ENCODE assay signal across 23 cellular contexts in genomic region chr22:35292786-35293185, GRCh38. TPM values are rescaled to one million over a fixed set of nuclear protein-coding genes. Genes with fewer than 3 reads are reported as not detected.
DNase-seq lines count a peak whose midpoint lies in the region; ATAC-seq and TF ChIP-seq lines count a peak whose summit lies in the region.
"Had no signal": no experiment of that assay in that cellular context is flagged by ENCODE, and none has a peak within 500 bp of the region (broad histone marks: within the 10 kb centered on the region; RNA-seq: fewer than 3 reads in every experiment).

No MANE protein-coding gene starts in this region.

- H2BK5ac ChIP-seq in IMR-90 (ENCODE audit: low read depth, low read length, poor library complexity, severe bottlenecking) (no peak overlapping the region), mesenchymal stem cell (ENCODE audit: low read depth, low read length, poor library complexity, severe bottlenecking) (no peak overlapping the region)

- H3K27me3 ChIP-seq in IMR-90 (ENCODE audit: control insufficient read depth, insufficient read depth, low read length): no peaks in the 10 kb centered on the region
- H3K27me3 ChIP-seq in mesenchymal stem cell (ENCODE audit: control insufficient read depth in 1 of 2, insufficient read depth in 1 of 2, low read length in 2 of 2): no peaks in the 10 kb centered on the region
- H3K27me3 ChIP-seq: BLaER1, SJSA1 had no signal

- H2BK12ac ChIP-seq in mesenchymal stem cell (ENCODE audit: low read length in 2 of 2): no peak overlapping the region

- H3K27ac ChIP-seq in IMR-90 (ENCODE audit: insufficient read depth, low read length): no peak overlapping the region
- peak overlapping the region; percentile 34 for H3K27ac ChIP-seq in angular gyrus (ENCODE audit: low read depth, low read length)
- H3K27ac ChIP-seq in mesenchymal stem cell (ENCODE audit: low read length, poor library complexity, severe bottlenecking): peak overlapping the region; percentile 13
- H3K27ac ChIP-seq: BLaER1, SJSA1 had no signal

- no peak for DNase-seq in IMR-90
- DNase-seq in mesenchymal stem cell: no peak
- DNase-seq in stimulated activated naive B cell treated with anti-CD40 and anti-IgM and Interleukin-4, amounts not matched to agents 10 μg/mL and 1 μg/mL and 100 μg/mL, for 72 hours: no peak
- DNase-seq in NCI-H1436 treated with DMSO at 0.1 percent for 48 hours (lab: John Stamatoyannopoulos, UW): no peak
- no peak for DNase-seq in NCI-H82 treated with DMSO at 0.1 percent for 48 hours (lab: John Stamatoyannopoulos, UW; ENCODE audit: unreplicated experiment)
- DNase-seq: CD4-positive, CD25-positive, alpha-beta regulatory T cell; DMS153; DND-41; Karpas-422; NCI-H1105; NCI-H146; NCI-H1930; NCI-H2107; NCI-H524; NCI-H774; NK-92 treated with Interleukin-12 subunit alpha and Interleukin-12 subunit beta, amount 100 ng/mL, for 24 hours; PC-3; Right ventricle myocardium superior; RPMI8226 had no signal

- H4K8ac ChIP-seq in IMR-90 (ENCODE audit: low read depth in 2 of 2, low read length in 2 of 2): no peak overlapping the region
- H4K8ac ChIP-seq in mesenchymal stem cell (ENCODE audit: low read length): no peak overlapping the region

- no peak overlapping the region for H2AK5ac ChIP-seq in IMR-90 (ENCODE audit: low read depth, low read length)
- no peak overlapping the region for H2AK5ac ChIP-seq in mesenchymal stem cell (ENCODE audit: low read length, severe bottlenecking)

- no TSS peak for BruUV-seq in IMR-90 (replicated peaks; lab: Mats Ljungman, UMichigan)

- no peaks in the 10 kb centered on the region for H3K4me1 ChIP-seq in IMR-90 (ENCODE audit: control insufficient read depth, insufficient read depth, low read length)
- H3K4me1 ChIP-seq in mesenchymal stem cell (ENCODE audit: control insufficient read depth, insufficient read depth, low read depth, low read length): peaks cover 2% of the 10 kb centered on the region
- H3K4me1 ChIP-seq: SJSA1 had no signal

- no peak overlapping the region for H2BK15ac ChIP-seq in IMR-90 (ENCODE audit: low read depth, low read length)
- no peak overlapping the region for H2BK15ac ChIP-seq in mesenchymal stem cell (ENCODE audit: low read depth, poor library complexity, severe bottlenecking)

- H4K20me1 ChIP-seq in IMR-90 (ENCODE audit: insufficient read depth, low read length): no peaks in the 10 kb centered on the region
- H4K20me1 ChIP-seq: BLaER1 had no signal

- no peaks in the 10 kb centered on the region for H3K27me3 Mint-ChIP-seq in stimulated activated naive B cell treated with anti-CD40 and anti-IgM and Interleukin-4, amounts not matched to agents 10 μg/mL and 1 μg/mL and 100 μg/mL, for 72 hours
- H3K27me3 Mint-ChIP-seq: CD4-positive, CD25-positive, alpha-beta regulatory T cell had no signal

- H3K9me3 ChIP-seq in IMR-90 (ENCODE audit: control insufficient read depth, insufficient read depth, low read length): no peaks in the 10 kb centered on the region
- no peaks in the 10 kb centered on the region for H3K9me3 ChIP-seq in mesenchymal stem cell (ENCODE audit: control insufficient read depth, low read length)
- H3K9me3 ChIP-seq: BLaER1, SJSA1 had no signal

- TF ChIP-seq CTCF in IMR-90 (conservative IDR thresholded peaks at IDR 0.05; ENCODE audit: low read depth, low read length): no peak

- no peaks in the 10 kb centered on the region for H3K9me1 ChIP-seq in IMR-90 (ENCODE audit: insufficient read depth, low read length)

- intact Hi-C loops in IMR-90 (cut with micrococcal nuclease): no loop called here

- no peak overlapping the region for H2BK20ac ChIP-seq in IMR-90 (ENCODE audit: low read depth, low read length)

- POLR2A ChIA-PET in IMR-90 (lab: Charles Lee; ENCODE audit: unreplicated experiment): no interaction called here

- H3K9ac ChIP-seq in IMR-90 (ENCODE audit: low read depth, low read length) (no peak overlapping the region), mesenchymal stem cell (ENCODE audit: low read length) (no peak overlapping the region)
- H3K9ac ChIP-seq: BLaER1 had no signal

- H3K4ac ChIP-seq in IMR-90 (ENCODE audit: low read depth, low read length): no peak overlapping the region
- H3K4ac ChIP-seq in mesenchymal stem cell (ENCODE audit: low read depth in 1 of 2, low read length in 2 of 2): no peak overlapping the region

- no peak overlapping the region for H3K56ac ChIP-seq in IMR-90 (ENCODE audit: extremely low read depth, insufficient read depth, low read length)

- H2AK9ac ChIP-seq in IMR-90 (replicated peaks; ENCODE audit: low read depth, low read length, poor library complexity): no peak overlapping the region

- peak overlapping the region; percentile 31 for H3K27ac Mint-ChIP-seq in stimulated activated naive B cell treated with anti-CD40 and anti-IgM and Interleukin-4, amounts not matched to agents 10 μg/mL and 1 μg/mL and 100 μg/mL, for 72 hours
- H3K27ac Mint-ChIP-seq: CD4-positive, CD25-positive, alpha-beta regulatory T cell had no signal

- H3K4me2 ChIP-seq in IMR-90 (ENCODE audit: low read depth, low read length): no peak overlapping the region
- H3K4me2 ChIP-seq in mesenchymal stem cell (ENCODE audit: low read length, poor library complexity, severe bottlenecking): no peak overlapping the region
- H3K4me2 ChIP-seq: BLaER1 had no signal

- H3K9me3 Mint-ChIP-seq in stimulated activated naive B cell treated with anti-CD40 and anti-IgM and Interleukin-4, amounts not matched to agents 10 μg/mL and 1 μg/mL and 100 μg/mL, for 72 hours: no peaks in the 10 kb centered on the region
- H3K9me3 Mint-ChIP-seq: CD4-positive, CD25-positive, alpha-beta regulatory T cell had no signal

- WGBS in IMR-90 (ENCODE audit: extremely low coverage in 2 of 2, insufficient read length in 1 of 2), 2 experiments: no CpG with 5 or more reads among the region's 3 CpGs
- WGBS in mesenchymal stem cell: 96% methylated on average over 2 of the region's 3 CpGs

- H3K36me3 Mint-ChIP-seq in stimulated activated naive B cell treated with anti-CD40 and anti-IgM and Interleukin-4, amounts not matched to agents 10 μg/mL and 1 μg/mL and 100 μg/mL, for 72 hours: peaks cover 26 to 45% of the 10 kb centered on the region in 2 donors

- in situ Hi-C loops in IMR-90 (cut with MboI; ENCODE audit: low sequenced_read_pairs): no loop called here

- no peak overlapping the region for H3K14ac ChIP-seq in IMR-90 (replicated peaks; ENCODE audit: low read depth, low read length)
- H3K14ac ChIP-seq in mesenchymal stem cell (ENCODE audit: low read length in 2 of 2): no peak overlapping the region

- CTCF ChIA-PET in IMR-90 (lab: Yijun Ruan, JAX): no interaction called here

- dilution Hi-C loops in IMR-90 (cut with HindIII; ENCODE audit: low sequenced_read_pairs, unreplicated experiment): no loop called here

- H2BK120ac ChIP-seq in IMR-90 (ENCODE audit: low read depth, low read length) (no peak overlapping the region), mesenchymal stem cell (ENCODE audit: low read depth, low read length) (no peak overlapping the region)

- no peak overlapping the region for H4K5ac ChIP-seq in IMR-90 (ENCODE audit: low read depth, low read length)

- H3K4me3 ChIP-seq in IMR-90 (ENCODE audit: insufficient read depth, low read depth, low read length) (no peak overlapping the region), mesenchymal stem cell (ENCODE audit: insufficient read depth in 1 of 2, low read depth in 1 of 2, low read length in 2 of 2) (no peak overlapping the region)
- H3K4me3 ChIP-seq: BLaER1, SJSA1 had no signal

- ATAC-seq in IMR-90 (ENCODE audit: low read depth) (peak; percentile 59), HG02852 (IDR thresholded peaks at IDR 0.05; ENCODE audit: unreplicated experiment) (no peak)
- ATAC-seq in stimulated activated naive B cell treated with anti-CD40 and anti-IgM and Interleukin-4, amounts not matched to agents 10 μg/mL and 1 μg/mL and 100 μg/mL, for 72 hours (replicated peaks): no peak
- ATAC-seq: PC-3 had no signal

- H3K79me1 ChIP-seq in IMR-90 (ENCODE audit: low read depth in 1 of 2, low read length in 2 of 2): 0 out of 4 replicates have a peak, but pooled peaks cover 0 to 3% of the 10 kb centered on the region in 2 experiments
- peaks cover 4% of the 10 kb centered on the region for H3K79me1 ChIP-seq in mesenchymal stem cell (replicated peaks; ENCODE audit: low read length, poor library complexity, severe bottlenecking)

- H2AFZ ChIP-seq in IMR-90 (replicated peaks; ENCODE audit: low read length, poor library complexity) (no peak overlapping the region), mesenchymal stem cell (ENCODE audit: low read depth, low read length) (no peak overlapping the region)

- peaks cover 36% of the 10 kb centered on the region for H3K36me3 ChIP-seq in IMR-90 (ENCODE audit: control insufficient read depth, insufficient read depth, low read length)
- H3K36me3 ChIP-seq in mesenchymal stem cell (ENCODE audit: control insufficient read depth in 1 of 2, insufficient read depth in 2 of 2, low read depth in 1 of 2, low read length in 2 of 2): peaks cover 20 to 80% of the 10 kb centered on the region in 2 experiments

- no peak for TF ChIP-seq POLR2A in IMR-90 (IDR thresholded peaks at IDR 0.05; ENCODE audit: low read depth, low read length)

- H3K23ac ChIP-seq in IMR-90 (ENCODE audit: low read depth, low read length): no peak overlapping the region
- no peak overlapping the region for H3K23ac ChIP-seq in mesenchymal stem cell (ENCODE audit: low read length in 2 of 2)

- peaks cover 0 to under 1% of the 10 kb centered on the region in 2 donors for H3K4me1 Mint-ChIP-seq in stimulated activated naive B cell treated with anti-CD40 and anti-IgM and Interleukin-4, amounts not matched to agents 10 μg/mL and 1 μg/mL and 100 μg/mL, for 72 hours

- TF ChIP-seq RAD21 in IMR-90 (IDR thresholded peaks at IDR 0.05; ENCODE audit: low read length): no peak

- no peak overlapping the region for H4K91ac ChIP-seq in IMR-90 (ENCODE audit: insufficient read depth, low read depth, low read length)
- H4K91ac ChIP-seq in mesenchymal stem cell (ENCODE audit: low read length): no peak overlapping the region

- H3K4me3 Mint-ChIP-seq in stimulated activated naive B cell treated with anti-CD40 and anti-IgM and Interleukin-4, amounts not matched to agents 10 μg/mL and 1 μg/mL and 100 μg/mL, for 72 hours: no peak overlapping the region
- H3K4me3 Mint-ChIP-seq: CD4-positive, CD25-positive, alpha-beta regulatory T cell had no signal

- H3K18ac ChIP-seq in IMR-90 (ENCODE audit: low read depth, low read length) (no peak overlapping the region), mesenchymal stem cell (ENCODE audit: low read depth in 1 of 2, low read length in 2 of 2) (no peak overlapping the region)

RNA-seq across cellular contexts. Expression of gene TOM1, which starts 6.9 kb away (rescaled TPM):
- 38.0 and 39.4 TPM in 2 replicates for total RNA-seq in IMR-90 (2012; rRNA removed)
- 46.4 and 48.5 TPM in 2 replicates for polyA plus RNA-seq in IMR-90 (2012; rRNA removed)
- polyA plus RNA-seq in IMR-90 (2012; cell fraction: cytosol; rRNA removed): 66.1 and 71.8 TPM in 2 replicates
- 54.4 and 68.2 TPM in 2 replicates for polyA plus RNA-seq in IMR-90 (2012; cell fraction: nucleus; rRNA removed; ENCODE audit: low replicate concordance)
- polyA plus RNA-seq in mesenchymal stem cell (2013, experiment 1 of 2): 48.3 TPM
- polyA plus RNA-seq in mesenchymal stem cell (2013, experiment 2 of 2): 46.7 TPM

RNA-seq across cellular contexts. Expression of gene HMGXB4, which starts 35.5 kb away (rescaled TPM):
- total RNA-seq in IMR-90 (2012; rRNA removed): 11.8 and 17.2 TPM in 2 replicates
- 16.5 and 18.5 TPM in 2 replicates for polyA plus RNA-seq in IMR-90 (2012; rRNA removed)
- 3.6 and 5.8 TPM in 2 replicates for polyA plus RNA-seq in IMR-90 (2012; cell fraction: cytosol; rRNA removed)
- 4.5 and 21.8 TPM in 2 replicates for polyA plus RNA-seq in IMR-90 (2012; cell fraction: nucleus; rRNA removed; ENCODE audit: low replicate concordance)
- 22.0 TPM for polyA plus RNA-seq in mesenchymal stem cell (2013, experiment 1 of 2)
- 22.4 TPM for polyA plus RNA-seq in mesenchymal stem cell (2013, experiment 2 of 2)
